11 cellular contexts compared by ENCODE assay signal in genomic region chr1:165397945-165398344, GRCh38. TPM values are rescaled to one million over a fixed set of nuclear protein-coding genes. Genes with fewer than 3 reads are reported as not detected.
A peak's percentile ranks its signal among the peaks of the same experiment; 100 is the strongest.
DNase-seq lines count a peak whose midpoint lies in the region; ATAC-seq and TF ChIP-seq lines count a peak whose summit lies in the region.
"Had no signal": no experiment of that assay in that cellular context is flagged by ENCODE, and none has a peak within 500 bp of the region (broad histone marks: within the 10 kb centered on the region; RNA-seq: fewer than 3 reads in every experiment).

No MANE protein-coding gene starts in this region.

- H3K4me3 Mint-ChIP-seq in activated CD4-positive, alpha-beta T cell treated with anti-CD3 and anti-CD28 coated beads, Interleukin-2, amount 10 ng/mL, durations not matched to agents 7 days and 5 days = no peak overlapping the region
- H3K4me3 Mint-ChIP-seq in stimulated activated effector memory CD8-positive, alpha-beta T cell treated with anti-CD3 and anti-CD28 coated beads, Interleukin-12 subunit alpha, Interleukin-12 subunit beta, amount 100 ng/mL, for 72 hours = no peak overlapping the region
- H3K4me3 Mint-ChIP-seq in Caco-2 (ENCODE audit: unreplicated experiment) = no peak overlapping the region

- BruUV-seq in Caco-2 (replicated peaks; lab: Mats Ljungman, UMichigan) = no TSS peak

- H3K27me3 Mint-ChIP-seq in activated CD4-positive, alpha-beta T cell treated with anti-CD3 and anti-CD28 coated beads, Interleukin-2, amount 10 ng/mL, durations not matched to agents 7 days and 5 days = peaks cover 70% of the 10 kb centered on the region
- peaks cover 10% of the 10 kb centered on the region for H3K27me3 Mint-ChIP-seq in Caco-2 (ENCODE audit: insufficient read depth, unreplicated experiment)

- H3K9me3 ChIP-seq in SJSA1 (replicated peaks) (no peaks in the 10 kb centered on the region), Caco-2 (no peaks in the 10 kb centered on the region)

- peak; percentile 73 for ATAC-seq in stimulated activated effector memory CD8-positive, alpha-beta T cell treated with anti-CD3 and anti-CD28 coated beads, Interleukin-12 subunit alpha, Interleukin-12 subunit beta, amount 100 ng/mL, for 72 hours
- ATAC-seq in omental fat pad (ENCODE audit: low FRiP score) = no peak

- H3K27ac ChIP-seq in SJSA1 (no peak overlapping the region), substantia nigra (ENCODE audit: low read depth, low read length, poor library complexity, severe bottlenecking) (no peak overlapping the region)

- peak; percentile 40 for DNase-seq in activated CD4-positive, alpha-beta T cell treated with anti-CD3 and anti-CD28 coated beads, Interleukin-2, amount 10 ng/mL, durations not matched to agents 7 days and 5 days
- no peak for DNase-seq in activated CD4-positive, alpha-beta T cell treated with anti-CD3 and anti-CD28 coated beads, Interleukin-2, amount 50 U/mL, for 1 hour
- DNase-seq in SJSA1 (ENCODE audit: low read depth in 1 of 2, low spot score in 2 of 2) (peak; percentile 9 to 50), fibroblast of villous mesenchyme (ENCODE audit: low read depth) (peak; percentile 18), omental fat pad (ENCODE audit: low spot score) (no peak), Caco-2 (no peak), substantia nigra (lab: John Stamatoyannopoulos, UW) (no peak)
- DNase-seq in stimulated activated effector memory CD8-positive, alpha-beta T cell treated with anti-CD3 and anti-CD28 coated beads, Interleukin-12 subunit alpha, Interleukin-12 subunit beta, amount 100 ng/mL, for 72 hours (ENCODE audit: low spot score in 2 of 2) = no peak
- DNase-seq: AML-193, midbrain, NCI-H1436 treated with DMSO at 0.1 percent for 48 hours had no signal

- no peaks in the 10 kb centered on the region for H3K36me3 ChIP-seq in SJSA1
- no peaks in the 10 kb centered on the region for H3K36me3 ChIP-seq in Caco-2 (ENCODE audit: control insufficient read depth, insufficient read depth, low read length)

- H3K27me3 ChIP-seq in SJSA1 (replicated peaks) = no peaks in the 10 kb centered on the region; the same call in 1 of the 2 replicates
- H3K27me3 ChIP-seq in Caco-2 (replicated peaks; ENCODE audit: control insufficient read depth, insufficient read depth, low read length) = no peaks in the 10 kb centered on the region; the same call in 1 of the 2 replicates

- H3K4me3 ChIP-seq in SJSA1 (no peak overlapping the region), fibroblast of villous mesenchyme (ENCODE audit: low read depth, low read length) (no peak overlapping the region), Caco-2 (ENCODE audit: low read depth, low read length) (no peak overlapping the region)

- POLR2A ChIA-PET in activated CD4-positive, alpha-beta T cell treated with anti-CD3 and anti-CD28 coated beads, Interleukin-2, amount 10 ng/mL, durations not matched to agents 7 days and 5 days (lab: Charles Lee) = no interaction called here
- POLR2A ChIA-PET in Caco-2 (lab: Charles Lee) = no interaction called here

- H3K4me1 Mint-ChIP-seq in activated CD4-positive, alpha-beta T cell treated with anti-CD3 and anti-CD28 coated beads, Interleukin-2, amount 10 ng/mL, durations not matched to agents 7 days and 5 days = peaks cover 20% of the 10 kb centered on the region
- H3K4me1 Mint-ChIP-seq in stimulated activated effector memory CD8-positive, alpha-beta T cell treated with anti-CD3 and anti-CD28 coated beads, Interleukin-12 subunit alpha, Interleukin-12 subunit beta, amount 100 ng/mL, for 72 hours = peaks cover 12% of the 10 kb centered on the region
- no peaks in the 10 kb centered on the region for H3K4me1 Mint-ChIP-seq in Caco-2 (ENCODE audit: low read depth, unreplicated experiment)

- H3K9me3 Mint-ChIP-seq in activated CD4-positive, alpha-beta T cell treated with anti-CD3 and anti-CD28 coated beads, Interleukin-2, amount 10 ng/mL, durations not matched to agents 7 days and 5 days = no peaks in the 10 kb centered on the region
- H3K9me3 Mint-ChIP-seq in stimulated activated effector memory CD8-positive, alpha-beta T cell treated with anti-CD3 and anti-CD28 coated beads, Interleukin-12 subunit alpha, Interleukin-12 subunit beta, amount 100 ng/mL, for 72 hours = no peaks in the 10 kb centered on the region
- H3K9me3 Mint-ChIP-seq in Caco-2 (ENCODE audit: unreplicated experiment) = no peaks in the 10 kb centered on the region

- H3K27ac Mint-ChIP-seq in activated CD4-positive, alpha-beta T cell treated with anti-CD3 and anti-CD28 coated beads, Interleukin-2, amount 10 ng/mL, durations not matched to agents 7 days and 5 days = no peak overlapping the region
- H3K27ac Mint-ChIP-seq in stimulated activated effector memory CD8-positive, alpha-beta T cell treated with anti-CD3 and anti-CD28 coated beads, Interleukin-12 subunit alpha, Interleukin-12 subunit beta, amount 100 ng/mL, for 72 hours = no peak overlapping the region
- no peak overlapping the region for H3K27ac Mint-ChIP-seq in Caco-2 (ENCODE audit: unreplicated experiment)

- intact Hi-C loops in Caco-2 (cut with micrococcal nuclease; ENCODE audit: unreplicated experiment) = no loop called here

- CTCF ChIA-PET in activated CD4-positive, alpha-beta T cell treated with anti-CD3 and anti-CD28 coated beads, Interleukin-2, amount 10 ng/mL, durations not matched to agents 7 days and 5 days (lab: Charles Lee) = no interaction called here
- CTCF ChIA-PET in Caco-2 (lab: Charles Lee) = no interaction called here

- H3K4me1 ChIP-seq in SJSA1 (replicated peaks) (peaks cover 6% of the 10 kb centered on the region), Caco-2 (no peaks in the 10 kb centered on the region)

- no peak for TF ChIP-seq CTCF in fibroblast of villous mesenchyme (IDR thresholded peaks at IDR 0.05; ENCODE audit: insufficient read depth, low read depth, low read length)
- TF ChIP-seq CTCF in omental fat pad (IDR thresholded peaks at IDR 0.05) = no peak
- no peak for TF ChIP-seq CTCF in Caco-2 (IDR thresholded peaks at IDR 0.05; ENCODE audit: insufficient read depth in 1 of 2, low read depth in 1 of 2, low read length in 1 of 2, severe bottlenecking in 1 of 2, unreplicated experiment in 1 of 2)

- no peaks in the 10 kb centered on the region for H3K36me3 Mint-ChIP-seq in activated CD4-positive, alpha-beta T cell treated with anti-CD3 and anti-CD28 coated beads, Interleukin-2, amount 10 ng/mL, durations not matched to agents 7 days and 5 days (ENCODE audit: low read depth)
- peaks cover 6% of the 10 kb centered on the region for H3K36me3 Mint-ChIP-seq in stimulated activated effector memory CD8-positive, alpha-beta T cell treated with anti-CD3 and anti-CD28 coated beads, Interleukin-12 subunit alpha, Interleukin-12 subunit beta, amount 100 ng/mL, for 72 hours
- no peaks in the 10 kb centered on the region for H3K36me3 Mint-ChIP-seq in Caco-2 (ENCODE audit: insufficient read depth, unreplicated experiment)

RNA-seq across cellular contexts. Expression of gene LMX1A, which starts 41.4 kb away (rescaled TPM):
- not detected for total RNA-seq in activated CD4-positive, alpha-beta T cell treated with anti-CD3 and anti-CD28 coated beads, Interleukin-2, amount 10 ng/mL, durations not matched to agents 7 days and 5 days
- not detected in 2 replicates for total RNA-seq in SJSA1 (2014; rRNA removed; shearing (Covaris generic))
- not detected in 2 replicates for total RNA-seq in fibroblast of villous mesenchyme
- 1 to 10 TPM in 1 of 4 donors, not detected in 3; 2.0 TPM for total RNA-seq in omental fat pad
- not detected in 2 replicates for total RNA-seq in Caco-2 (2022)

RNA-seq across cellular contexts. Expression of gene RXRG, which starts 47.0 kb away (rescaled TPM):
- not detected for total RNA-seq in activated CD4-positive, alpha-beta T cell treated with anti-CD3 and anti-CD28 coated beads, Interleukin-2, amount 10 ng/mL, durations not matched to agents 7 days and 5 days
- total RNA-seq in SJSA1 (2014; rRNA removed; shearing (Covaris generic)) = not detected in 2 replicates
- total RNA-seq in fibroblast of villous mesenchyme = not detected in 2 replicates
- 1 to 10 TPM in 2 of 4 donors, under 1 TPM in 2; 0.63 to 7.9 (median 0.99) TPM for total RNA-seq in omental fat pad
- total RNA-seq in Caco-2 (2022) = not detected in 2 replicates

Comparison
In these comparisons a context has a peak if more than half of its experiments do, and no peak if none do; other contexts are left out.
1. DNase-seq: peak in activated CD4-positive, alpha-beta T cell treated with anti-CD3 and anti-CD28 coated beads, Interleukin-2, amount 10 ng/mL, durations not matched to agents 7 days and 5 days (single experiment), SJSA1 (2 of 2) and fibroblast of villous mesenchyme (single experiment); none in activated CD4-positive, alpha-beta T cell treated with anti-CD3 and anti-CD28 coated beads, Interleukin-2, amount 50 U/mL, for 1 hour (single experiment), stimulated activated effector memory CD8-positive, alpha-beta T cell treated with anti-CD3 and anti-CD28 coated beads, Interleukin-12 subunit alpha, Interleukin-12 subunit beta, amount 100 ng/mL, for 72 hours (0 of 2), omental fat pad (single experiment), Caco-2 (0 of 2) and substantia nigra (0 of 49).